In the genomic region with DNA sequence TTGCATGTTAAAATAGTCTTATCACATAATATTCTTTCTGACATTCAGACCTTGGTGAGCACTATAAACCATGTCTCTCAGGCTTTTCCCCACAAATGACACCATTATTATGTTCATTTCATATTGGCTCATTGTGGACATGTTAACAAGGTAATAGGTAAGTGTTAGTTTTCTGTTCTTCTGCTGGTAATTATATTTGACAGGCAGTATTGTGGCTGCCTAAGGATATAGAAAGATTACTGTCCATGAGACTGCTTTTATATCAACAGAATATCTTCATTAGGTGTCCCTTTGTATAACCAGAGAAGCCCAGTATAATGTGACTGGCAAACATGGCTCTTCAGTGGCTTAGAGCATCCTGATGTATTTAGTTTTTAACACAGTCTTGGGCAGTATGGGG, we compare ENCODE assay signal across 17 cellular contexts.
"Had no signal": no experiment of that assay in that cellular context is flagged by ENCODE, and none has a peak within 500 bp of the region (broad histone marks: within the 10 kb centered on the region; RNA-seq: fewer than 3 reads in every experiment).

No MANE protein-coding gene starts in this region.

- DNase-seq: dermis blood vessel endothelial cell; dorsolateral prefrontal cortex; effector CD4-positive, alpha-beta T cell; effector memory CD4-positive, alpha-beta T cell; foreskin keratinocyte; heart left ventricle; hippocampal formation; left cardiac atrium; left lung; left ventricle myocardium superior; lower lobe of right lung; mesenchymal stem cell; mucosa of descending colon; naive B cell had no signal

- ATAC-seq: foreskin keratinocyte, gastroesophageal sphincter, heart left ventricle, left cardiac atrium, left lung, left ventricle myocardium superior, lower lobe of right lung, mucosa of descending colon had no signal

- H3K36me3 ChIP-seq: esophagus muscularis mucosa, gastroesophageal sphincter, heart left ventricle, left lung, lower lobe of right lung had no signal

- H3K27me3 ChIP-seq: dorsolateral prefrontal cortex, esophagus muscularis mucosa, foreskin keratinocyte, gastroesophageal sphincter, heart left ventricle, left lung had no signal

- H3K27ac ChIP-seq: coronary artery, dorsolateral prefrontal cortex, esophagus muscularis mucosa, foreskin keratinocyte, gastroesophageal sphincter, heart left ventricle, left lung, lower lobe of right lung had no signal

- H3K9me3 ChIP-seq: esophagus muscularis mucosa, gastroesophageal sphincter, heart left ventricle, left lung, lower lobe of right lung had no signal

- H3K4me3 ChIP-seq: coronary artery, dorsolateral prefrontal cortex, esophagus muscularis mucosa, gastroesophageal sphincter, heart left ventricle, left lung, lower lobe of right lung, mucosa of descending colon had no signal
